25 cellular contexts compared by ENCODE assay signal in genomic region chr4:53716011-53716410, GRCh38.
DNase-seq lines count a peak whose midpoint lies in the region; ATAC-seq and TF ChIP-seq lines count a peak whose summit lies in the region.
"Had no signal": no experiment of that assay in that cellular context is flagged by ENCODE, and none has a peak within 500 bp of the region (broad histone marks: within the 10 kb centered on the region; RNA-seq: fewer than 3 reads in every experiment).

No MANE protein-coding gene starts in this region.

- H3K36me3 ChIP-seq in SK-N-SH (replicated peaks in 1 of 2; ENCODE audit: control insufficient read depth in 1 of 2, insufficient read depth in 2 of 2, low read length in 1 of 2) (no peaks in the 10 kb centered on the region), fibroblast of lung (ENCODE audit: control insufficient read depth, insufficient read depth, low read length) (no peaks in the 10 kb centered on the region), smooth muscle cell (ENCODE audit: low read depth) (no peaks in the 10 kb centered on the region), spleen (no peaks in the 10 kb centered on the region)
- H3K36me3 ChIP-seq: breast epithelium, HAP-1, upper lobe of left lung had no signal

- no peak for DNase-seq in SK-N-SH
- peak; percentile 12 to 69 for DNase-seq in fibroblast of lung (ENCODE audit: low read depth in 2 of 2)
- DNase-seq in smooth muscle cell (lab: John Stamatoyannopoulos, UW; ENCODE audit: unreplicated experiment): no peak
- DNase-seq in left lobe of liver (ENCODE audit: low spot score): no peak
- no peak for DNase-seq in DMS 273 (lab: John Stamatoyannopoulos, UW; ENCODE audit: unreplicated experiment)
- DNase-seq in NCI-H69 (lab: John Stamatoyannopoulos, UW): no peak
- no peak for DNase-seq in spleen
- DNase-seq: activated CD4-positive, alpha-beta T cell treated with anti-CD3 and anti-CD28 coated beads, Interleukin-2, amount 10 ng/mL, durations not matched to agents 7 days and 5 days; activated T-cell treated with anti-CD3 and anti-CD28 coated beads, Interleukin-2, amount 50 U/mL, for 48 hours; CD8-positive, alpha-beta T cell; effector CD4-positive, alpha-beta T cell; foreskin melanocyte; hippocampal formation; NCI-H1105; NCI-H1930; SHP77; SW 1271; T-helper 9 cell; upper lobe of left lung had no signal

- peak overlapping the region in 1 of 2 experiments; percentile 60; a peak in 2 of 4 replicates for H3K27ac ChIP-seq in SK-N-SH (ENCODE audit: low read depth in 2 of 2, low read length in 1 of 2)
- no peak overlapping the region for H3K27ac ChIP-seq in fibroblast of lung (ENCODE audit: insufficient read depth, low read length)
- H3K27ac ChIP-seq in smooth muscle cell (ENCODE audit: low read depth): peak overlapping the region; percentile 66
- no peak overlapping the region for H3K27ac ChIP-seq in spleen
- H3K27ac ChIP-seq: 22Rv1, breast epithelium had no signal

- TF ChIP-seq CTCF in SK-N-SH (IDR thresholded peaks at IDR 0.05) (no peak), fibroblast of lung (conservative IDR thresholded peaks at IDR 0.05 in 1 of 2, IDR thresholded peaks at IDR 0.05 in 1 of 2; ENCODE audit: low read depth in 1 of 2, low read length in 2 of 2) (no peak), smooth muscle cell (IDR thresholded peaks at IDR 0.05; ENCODE audit: borderline replicate concordance, insufficient read depth, poor library complexity, severe bottlenecking) (no peak), spleen (IDR thresholded peaks at IDR 0.05 in 8 of 11, conservative IDR thresholded peaks at IDR 0.05 in 3 of 11) (no peak)

- no peaks in the 10 kb centered on the region for H3K79me2 ChIP-seq in SK-N-SH (ENCODE audit: insufficient read depth)
- H3K79me2 ChIP-seq in fibroblast of lung (ENCODE audit: control insufficient read depth, insufficient read depth, low read length): no peaks in the 10 kb centered on the region
- no peaks in the 10 kb centered on the region for H3K79me2 ChIP-seq in smooth muscle cell (ENCODE audit: low read depth)

- POLR2A ChIA-PET in SK-N-SH (lab: Yijun Ruan, JAX): no interaction called here

- H3K27me3 ChIP-seq in SK-N-SH (ENCODE audit: insufficient read depth): no peaks in the 10 kb centered on the region
- no peaks in the 10 kb centered on the region for H3K27me3 ChIP-seq in fibroblast of lung (ENCODE audit: control insufficient read depth, insufficient read depth, low read length)
- H3K27me3 ChIP-seq in smooth muscle cell (ENCODE audit: low read depth): no peaks in the 10 kb centered on the region
- no peaks in the 10 kb centered on the region for H3K27me3 ChIP-seq in spleen (replicated peaks in 1 of 7)
- H3K27me3 ChIP-seq: breast epithelium, upper lobe of left lung had no signal

- CTCF ChIA-PET in SK-N-SH (lab: Yijun Ruan, JAX): no interaction called here

- ATAC-seq in SK-N-SH treated with all-trans-retinoic acid at 6 μM for 48 hours: no peak
- ATAC-seq in left lobe of liver: no peak
- ATAC-seq: CD8-positive, alpha-beta T cell; K562; Panc1 had no signal

- peak overlapping the region; percentile 69 for H3K4me2 ChIP-seq in SK-N-SH
- H3K4me2 ChIP-seq in fibroblast of lung (ENCODE audit: extremely low read depth, insufficient read depth, low read length): no peak overlapping the region
- peak overlapping the region; percentile 23 for H3K4me2 ChIP-seq in smooth muscle cell

- H4K20me1 ChIP-seq in SK-N-SH (ENCODE audit: insufficient read depth) (no peaks in the 10 kb centered on the region), fibroblast of lung (ENCODE audit: control insufficient read depth, extremely low read depth, insufficient read depth, low read length) (no peaks in the 10 kb centered on the region), smooth muscle cell (ENCODE audit: low read depth) (no peaks in the 10 kb centered on the region)

- peaks cover 40% of the 10 kb centered on the region for H3F3A ChIP-seq in SK-N-SH (replicated peaks; ENCODE audit: insufficient read depth)
- peaks cover 5% of the 10 kb centered on the region for H3F3A ChIP-seq in smooth muscle cell (ENCODE audit: low read depth)

- intact Hi-C loops in spleen (cut with DNase I; ENCODE audit: low total_unique reads): no loop called here

- no peak for TF ChIP-seq EP300 in SK-N-SH (IDR thresholded peaks at IDR 0.05; ENCODE audit: borderline replicate concordance in 1 of 2, low read depth in 1 of 2, low read length in 1 of 2)

- H3K4me1 ChIP-seq in SK-N-SH (ENCODE audit: control insufficient read depth in 1 of 2, insufficient read depth in 2 of 2, low read depth in 1 of 2, low read length in 1 of 2) (peaks cover 4 to 22% of the 10 kb centered on the region in 2 experiments), fibroblast of lung (ENCODE audit: control insufficient read depth, extremely low read depth, insufficient read depth, low read length) (peaks cover 10% of the 10 kb centered on the region), smooth muscle cell (ENCODE audit: low read depth) (no peaks in the 10 kb centered on the region), spleen (peaks cover 0 to 14% (median 4%) of the 10 kb centered on the region in 6 donors)
- H3K4me1 ChIP-seq: breast epithelium, HAP-1 had no signal

- no peaks in the 10 kb centered on the region for H3K9me3 ChIP-seq in SK-N-SH
- H3K9me3 ChIP-seq in fibroblast of lung (ENCODE audit: control insufficient read depth, insufficient read depth, low read depth, low read length): no peaks in the 10 kb centered on the region
- no peaks in the 10 kb centered on the region for H3K9me3 ChIP-seq in smooth muscle cell (replicated peaks; ENCODE audit: low read depth)
- no peaks in the 10 kb centered on the region for H3K9me3 ChIP-seq in spleen
- H3K9me3 ChIP-seq: breast epithelium, HAP-1, upper lobe of left lung had no signal

- no peak for TF ChIP-seq RAD21 in SK-N-SH (IDR thresholded peaks at IDR 0.05; ENCODE audit: low read length)

- H3K4me3 ChIP-seq in SK-N-SH (ENCODE audit: low read depth in 2 of 2, low read length in 1 of 2) (no peak overlapping the region), fibroblast of lung (replicated peaks in 1 of 4; ENCODE audit: control extremely low read depth in 1 of 4, insufficient read depth in 1 of 4, low read depth in 3 of 4, low read length in 4 of 4) (no peak overlapping the region), smooth muscle cell (no peak overlapping the region), spleen (no peak overlapping the region)
- H3K4me3 ChIP-seq: breast epithelium, HAP-1, K562, upper lobe of left lung had no signal

- H3K9me2 ChIP-seq in SK-N-SH: no peaks in the 10 kb centered on the region

- H3K9ac ChIP-seq in SK-N-SH: no peak overlapping the region
- no peak overlapping the region for H3K9ac ChIP-seq in fibroblast of lung (ENCODE audit: insufficient read depth, low read length)
- no peak overlapping the region for H3K9ac ChIP-seq in smooth muscle cell (ENCODE audit: low read depth)

- H2AFZ ChIP-seq in SK-N-SH (ENCODE audit: low read depth): no peak overlapping the region
- no peak overlapping the region for H2AFZ ChIP-seq in fibroblast of lung (ENCODE audit: low read length)
- no peak overlapping the region for H2AFZ ChIP-seq in smooth muscle cell (ENCODE audit: low read depth)

- TF ChIP-seq POLR2A in spleen (IDR thresholded peaks at IDR 0.05): no peak

TF ChIP-seq in SK-N-SH, 30 proteins besides CTCF, POLR2A, EP300 and RAD21:
- TF ChIP-seq TCF12 (IDR thresholded peaks at IDR 0.05): 0 out of 2 replicates have a peak, but pooled peaks have one; percentile 4
- TF ChIP-seq EZH2phosphoT487 (IDR thresholded peaks at IDR 0.05; ENCODE audit: borderline replicate concordance, low read depth): no peak
- TF ChIP-seq PBX3 (IDR thresholded peaks at IDR 0.05): peak; percentile 9; the same call in 1 of the 2 replicates

TF ChIP-seq in SK-N-SH treated with all-trans-retinoic acid at 6 μM for 48 hours, 23 proteins besides CTCF, POLR2A, EP300 and RAD21:
- TF ChIP-seq POU6F1 (CRISPR knock-in tag; IDR thresholded peaks at IDR 0.05; ENCODE audit: borderline replicate concordance, low read depth) (no peak), CREB5 (CRISPR knock-in tag; IDR thresholded peaks at IDR 0.05; ENCODE audit: low read depth) (no peak), ZFP30 (CRISPR knock-in tag; IDR thresholded peaks at IDR 0.05) (no peak)
TF ChIP-seq in SK-N-SH treated with all-trans-retinoic acid at 6 μM for 48 hours: peak in this region for 0.

Comparison
In these comparisons a context has a peak if more than half of its experiments do, and no peak if none do; other contexts are left out.
1. DNase-seq: peak in fibroblast of lung (2 of 2); none in SK-N-SH (single experiment), smooth muscle cell (single experiment), left lobe of liver (single experiment), DMS 273 (single experiment), NCI-H69 (single experiment) and spleen (single experiment).